ENCODE assay signal across 25 cellular contexts in the genomic region with DNA sequence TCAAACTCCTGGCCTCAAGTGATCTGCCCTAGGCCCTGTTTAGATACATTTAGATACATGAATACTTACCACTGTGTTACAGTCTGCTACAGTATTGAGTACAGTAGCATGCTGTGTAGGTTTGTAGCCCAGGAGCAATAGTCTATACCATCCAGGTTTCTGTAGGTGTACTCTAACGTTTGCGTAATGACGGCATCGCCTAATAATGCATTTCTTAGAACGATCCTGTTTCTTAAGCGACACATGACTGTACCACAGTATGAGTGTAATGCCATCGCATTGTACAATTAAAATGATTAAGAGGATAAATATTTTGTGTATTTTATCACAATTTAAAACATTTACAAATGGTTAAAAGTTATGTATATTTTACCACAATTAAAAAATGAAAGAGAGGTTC.
"Had no signal": no experiment of that assay in that cellular context is flagged by ENCODE, and none has a peak within 500 bp of the region (broad histone marks: within the 10 kb centered on the region; RNA-seq: fewer than 3 reads in every experiment).

No MANE protein-coding gene starts in this region.

- H3K27ac Mint-ChIP-seq: dendritic cell treated with granulocyte-macrophage colony-stimulating factor and Interleukin-4, amounts not matched to agents 40 ng/mL and 50 ng/mL, for 4 days; endodermal cell had no signal

- ATAC-seq: effector memory CD8-positive, alpha-beta T cell; esophagus mucosa; foreskin keratinocyte; gastrocnemius medialis; gastroesophageal sphincter; heart left ventricle; heart right ventricle had no signal

- H3K9me3 Mint-ChIP-seq: dendritic cell treated with granulocyte-macrophage colony-stimulating factor and Interleukin-4, amounts not matched to agents 40 ng/mL and 50 ng/mL, for 4 days; effector memory CD8-positive, alpha-beta T cell; endodermal cell had no signal

- H3K4me3 Mint-ChIP-seq: dendritic cell treated with granulocyte-macrophage colony-stimulating factor and Interleukin-4, amounts not matched to agents 40 ng/mL and 50 ng/mL, for 4 days; effector memory CD8-positive, alpha-beta T cell; endodermal cell had no signal

- H3K27me3 ChIP-seq: colonic mucosa, dorsolateral prefrontal cortex, esophagus muscularis mucosa, esophagus squamous epithelium, foreskin keratinocyte, gastrocnemius medialis, gastroesophageal sphincter, heart left ventricle, heart right ventricle had no signal

- H3K27me3 Mint-ChIP-seq: dendritic cell treated with granulocyte-macrophage colony-stimulating factor and Interleukin-4, amounts not matched to agents 40 ng/mL and 50 ng/mL, for 4 days; effector memory CD8-positive, alpha-beta T cell had no signal

- H3K36me3 ChIP-seq: colonic mucosa, esophagus squamous epithelium, gastrocnemius medialis, gastroesophageal sphincter, heart right ventricle had no signal

- H3K4me1 ChIP-seq: colonic mucosa, esophagus muscularis mucosa, esophagus squamous epithelium, foreskin keratinocyte, gastroesophageal sphincter, heart left ventricle, heart right ventricle had no signal

- DNase-seq: colonic mucosa; cortex of kidney; dermis blood vessel endothelial cell; dorsolateral prefrontal cortex; effector CD4-positive, alpha-beta T cell; effector CD8-positive, alpha-beta T cell; effector memory CD4-positive, alpha-beta T cell; effector memory CD8-positive, alpha-beta T cell; endodermal cell; erythroblast; esophagus squamous epithelium; foreskin fibroblast; foreskin keratinocyte; foreskin melanocyte; gastrocnemius medialis; glutamatergic neuron; head of caudate nucleus; heart left ventricle; heart right ventricle had no signal

- H3K4me3 ChIP-seq: colonic mucosa, coronary artery, dorsolateral prefrontal cortex, esophagus muscularis mucosa, esophagus squamous epithelium, gastrocnemius medialis, gastroesophageal sphincter, heart left ventricle, heart right ventricle had no signal

- H3K9me3 ChIP-seq: colonic mucosa, esophagus muscularis mucosa, esophagus squamous epithelium, gastrocnemius medialis, gastroesophageal sphincter, heart left ventricle, heart right ventricle had no signal

- H3K27ac ChIP-seq: colonic mucosa, coronary artery, dorsolateral prefrontal cortex, epithelial cell of prostate, esophagus muscularis mucosa, esophagus squamous epithelium, foreskin keratinocyte, gastrocnemius medialis, gastroesophageal sphincter, heart left ventricle, heart right ventricle had no signal
